Comparison of ENCODE assay signal across 8 cellular contexts in genomic region chr11:72751293-72752087, GRCh38. TPM values are rescaled to one million over a fixed set of nuclear protein-coding genes. Genes with fewer than 3 reads are reported as not detected.
A peak's percentile ranks its signal among the peaks of the same experiment; 100 is the strongest.
DNase-seq lines count a peak whose midpoint lies in the region; ATAC-seq and TF ChIP-seq lines count a peak whose summit lies in the region.

No MANE protein-coding gene starts in this region.

- H3K18ac ChIP-seq in mesenchymal stem cell (ENCODE audit: low read depth in 1 of 2, low read length in 2 of 2), result peak overlapping the region; percentile 3 to 93

- H4K8ac ChIP-seq in mesenchymal stem cell (ENCODE audit: low read length), result peak overlapping the region; percentile 43

- no peaks in the 10 kb centered on the region for H3K9me3 ChIP-seq in CD4-positive, CD25-positive, alpha-beta regulatory T cell (ENCODE audit: control insufficient read depth in 2 of 2, low read length in 2 of 2)
- H3K9me3 ChIP-seq in KOPT-K1 (ENCODE audit: insufficient read depth, low read length, poor library complexity, severe bottlenecking) (no peaks in the 10 kb centered on the region), mesenchymal stem cell (ENCODE audit: control insufficient read depth, low read length) (no peaks in the 10 kb centered on the region)

- peaks cover 6 to 67% (median 37%) of the 10 kb centered on the region in 4 donors for H3K4me1 Mint-ChIP-seq in CD4-positive, CD25-positive, alpha-beta regulatory T cell
- peaks cover 27% of the 10 kb centered on the region for H3K4me1 Mint-ChIP-seq in brain

- H3K27ac ChIP-seq in CD4-positive, CD25-positive, alpha-beta regulatory T cell (ENCODE audit: insufficient read depth, low read length, poor library complexity, severe bottlenecking), result peak overlapping the region; percentile 65
- H3K27ac ChIP-seq in KOPT-K1 (ENCODE audit: low read depth, low read length, poor library complexity, severe bottlenecking), result peak overlapping the region; percentile 76
- H3K27ac ChIP-seq in mesenchymal stem cell (ENCODE audit: low read length, poor library complexity, severe bottlenecking), result no peak overlapping the region

- peak overlapping the region; percentile 84 for H4K91ac ChIP-seq in mesenchymal stem cell (ENCODE audit: low read length)

- H2AK5ac ChIP-seq in mesenchymal stem cell (ENCODE audit: low read length, severe bottlenecking), result no peak overlapping the region

- H3K14ac ChIP-seq in mesenchymal stem cell (ENCODE audit: low read length in 2 of 2), result peak overlapping the region in 1 of 2 experiments; percentile 94

- H3K79me1 ChIP-seq in mesenchymal stem cell (replicated peaks; ENCODE audit: low read length, poor library complexity, severe bottlenecking), result peaks cover 20% of the 10 kb centered on the region

- peak overlapping the region; percentile 85 for H2BK120ac ChIP-seq in mesenchymal stem cell (ENCODE audit: low read depth, low read length)

- H2BK15ac ChIP-seq in mesenchymal stem cell (ENCODE audit: low read depth, poor library complexity, severe bottlenecking), result peak overlapping the region; percentile 6

- H3K4me3 Mint-ChIP-seq in CD4-positive, CD25-positive, alpha-beta regulatory T cell, result peak overlapping the region; percentile 89 to 99 (median 96)
- H3K4me3 Mint-ChIP-seq in brain, result peak overlapping the region; percentile 24 to 76 (median 68)

- no peak for ATAC-seq in CD4-positive, CD25-positive, alpha-beta regulatory T cell (ENCODE audit: low read depth in 2 of 2)
- ATAC-seq in HG03520 (IDR thresholded peaks at IDR 0.05; ENCODE audit: unreplicated experiment) (no peak), GM18867 (IDR thresholded peaks at IDR 0.05; ENCODE audit: unreplicated experiment) (no peak)

- peaks cover 35% of the 10 kb centered on the region for H3K4me1 ChIP-seq in CD4-positive, CD25-positive, alpha-beta regulatory T cell (ENCODE audit: control insufficient read depth, insufficient read depth, low read length, poor library complexity, severe bottlenecking)
- H3K4me1 ChIP-seq in mesenchymal stem cell (ENCODE audit: control insufficient read depth, insufficient read depth, low read depth, low read length), result peaks cover 29% of the 10 kb centered on the region

- no peak overlapping the region for H3K23ac ChIP-seq in mesenchymal stem cell (ENCODE audit: low read length in 2 of 2)

- no peaks in the 10 kb centered on the region for H3K27me3 Mint-ChIP-seq in CD4-positive, CD25-positive, alpha-beta regulatory T cell
- peaks cover 7% of the 10 kb centered on the region for H3K27me3 Mint-ChIP-seq in brain

- no peak for TF ChIP-seq CTCF in brain (conservative IDR thresholded peaks at IDR 0.05)

- no peak overlapping the region for H2BK5ac ChIP-seq in mesenchymal stem cell (ENCODE audit: low read depth, low read length, poor library complexity, severe bottlenecking)

- peak in 1 of 3 donors; percentile 36 for DNase-seq in CD4-positive, CD25-positive, alpha-beta regulatory T cell
- no peak for DNase-seq in mesenchymal stem cell
- no peak for DNase-seq in germinal center (ENCODE audit: low spot score)
- DNase-seq in COR-L47 (lab: John Stamatoyannopoulos, UW), result no peak

- H3K4me3 ChIP-seq in CD4-positive, CD25-positive, alpha-beta regulatory T cell (ENCODE audit: low read depth, low read length), result peak overlapping the region; percentile 79
- peak overlapping the region; percentile 71 to 97 for H3K4me3 ChIP-seq in mesenchymal stem cell (ENCODE audit: insufficient read depth in 1 of 2, low read depth in 1 of 2, low read length in 2 of 2)

- H3K27me3 ChIP-seq in CD4-positive, CD25-positive, alpha-beta regulatory T cell (ENCODE audit: control insufficient read depth, insufficient read depth, low read length), result no peaks in the 10 kb centered on the region
- no peaks in the 10 kb centered on the region for H3K27me3 ChIP-seq in mesenchymal stem cell (ENCODE audit: control insufficient read depth in 1 of 2, insufficient read depth in 1 of 2, low read length in 2 of 2)

- peak overlapping the region; percentile 94 for H3K9ac ChIP-seq in mesenchymal stem cell (ENCODE audit: low read length)

- H3K36me3 ChIP-seq in CD4-positive, CD25-positive, alpha-beta regulatory T cell (ENCODE audit: control insufficient read depth, insufficient read depth, low read length), result no peaks in the 10 kb centered on the region
- H3K36me3 ChIP-seq in KOPT-K1 (ENCODE audit: insufficient read depth, low read length), result no peaks in the 10 kb centered on the region
- H3K36me3 ChIP-seq in mesenchymal stem cell (ENCODE audit: control insufficient read depth in 1 of 2, insufficient read depth in 2 of 2, low read depth in 1 of 2, low read length in 2 of 2), result peaks cover 8 to 20% of the 10 kb centered on the region in 2 experiments

- peak overlapping the region; percentile 0 to 95 for H3K4ac ChIP-seq in mesenchymal stem cell (ENCODE audit: low read depth in 1 of 2, low read length in 2 of 2)

- H3K9me3 Mint-ChIP-seq in CD4-positive, CD25-positive, alpha-beta regulatory T cell, result no peaks in the 10 kb centered on the region
- peaks cover 0 to 2% (median 0%) of the 10 kb centered on the region in 5 experiments for H3K9me3 Mint-ChIP-seq in brain

- H2AFZ ChIP-seq in mesenchymal stem cell (ENCODE audit: low read depth, low read length), result no peak overlapping the region

- peak overlapping the region in 1 of 2 experiments; percentile 70 for H2BK12ac ChIP-seq in mesenchymal stem cell (ENCODE audit: low read length in 2 of 2)

- 16% methylated on average over 15 of the region's 18 CpGs for WGBS in mesenchymal stem cell

- peak overlapping the region; percentile 89 for H3K4me2 ChIP-seq in mesenchymal stem cell (ENCODE audit: low read length, poor library complexity, severe bottlenecking)

- peak overlapping the region; percentile 92 to 97 (median 95) for H3K27ac Mint-ChIP-seq in CD4-positive, CD25-positive, alpha-beta regulatory T cell
- no peak overlapping the region for H3K27ac Mint-ChIP-seq in brain

- peaks cover 8% of the 10 kb centered on the region for H3K36me3 Mint-ChIP-seq in CD4-positive, CD25-positive, alpha-beta regulatory T cell
- H3K36me3 Mint-ChIP-seq in brain, result peaks cover 13% of the 10 kb centered on the region

RNA-seq across cellular contexts. Expression of gene ARAP1, which starts 0.7 kb away (rescaled TPM):
- 136 TPM for total RNA-seq in CD4-positive, CD25-positive, alpha-beta regulatory T cell
- 10 to 100 TPM; 24.7 to 43.7 (median 29.5) TPM for polyA plus RNA-seq in CD4-positive, CD25-positive, alpha-beta regulatory T cell
- polyA plus RNA-seq in brain (ENCODE audit: insufficient read depth, low read depth, low replicate concordance), result 36.6 TPM
- polyA plus RNA-seq in mesenchymal stem cell (2013, experiment 1 of 2), result 26.6 TPM
- polyA plus RNA-seq in mesenchymal stem cell (2013, experiment 2 of 2), result 23.6 TPM

RNA-seq across cellular contexts. Expression of gene STARD10, which starts 42.4 kb away (rescaled TPM):
- 11.2 TPM for total RNA-seq in CD4-positive, CD25-positive, alpha-beta regulatory T cell
- 10 to 100 TPM; 13.6 to 16.8 (median 14.0) TPM for polyA plus RNA-seq in CD4-positive, CD25-positive, alpha-beta regulatory T cell
- 109 TPM for polyA plus RNA-seq in brain (ENCODE audit: insufficient read depth, low read depth, low replicate concordance)
- polyA plus RNA-seq in mesenchymal stem cell (2013, experiment 1 of 2), result 16.5 TPM
- 13.7 TPM for polyA plus RNA-seq in mesenchymal stem cell (2013, experiment 2 of 2)

Comparison
In these comparisons a context has a peak if more than half of its experiments do, and no peak if none do; other contexts are left out.
1. H3K27ac Mint-ChIP-seq: peak in CD4-positive, CD25-positive, alpha-beta regulatory T cell (3 of 3); none in brain (0 of 5).